In the genomic region with DNA sequence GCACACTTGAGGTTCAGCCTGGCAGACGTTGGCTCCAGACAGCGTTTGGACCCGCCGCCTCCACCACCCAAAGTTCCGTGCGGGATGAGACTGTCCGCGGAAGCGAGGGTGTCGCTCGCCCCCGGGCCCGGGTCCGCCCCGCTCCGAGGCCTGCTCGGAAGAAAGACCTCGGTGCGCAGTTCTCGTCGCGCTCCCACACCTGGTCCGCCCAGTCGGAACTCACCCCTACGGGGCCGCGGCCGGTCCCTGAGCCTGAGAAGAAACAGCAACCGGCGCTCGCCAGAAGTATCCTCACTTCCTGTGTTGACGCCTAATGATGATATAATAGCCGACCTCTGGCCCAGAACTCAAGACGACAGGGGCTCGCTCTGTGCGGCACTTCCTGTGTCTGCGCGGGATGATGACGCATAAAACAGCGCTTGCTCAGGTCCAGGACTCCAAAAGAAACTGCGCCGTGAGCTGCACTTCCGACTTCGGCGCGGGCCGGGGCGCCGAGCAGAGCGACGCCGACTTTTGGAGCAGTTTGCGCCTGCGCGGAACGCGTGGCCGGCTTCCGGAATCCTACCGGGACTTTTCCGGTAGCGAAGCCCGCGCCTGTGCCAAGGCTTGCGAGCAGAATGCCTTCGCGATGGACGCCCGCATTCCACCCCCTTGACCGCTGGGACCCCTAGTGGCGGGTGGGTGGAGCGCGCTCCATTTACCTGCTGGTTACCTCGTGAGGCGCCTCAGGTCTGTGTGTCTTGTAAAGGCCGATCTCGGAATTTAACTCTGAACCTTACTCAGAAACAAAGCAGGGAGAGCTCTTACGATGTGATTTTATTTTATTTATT, we compare ENCODE assay signal across 8 cellular contexts. TPM values are rescaled to one million over a fixed set of nuclear protein-coding genes. Genes with fewer than 3 reads are reported as not detected.
DNase-seq lines count a peak whose midpoint lies in the region; ATAC-seq, FAIRE-seq and TF ChIP-seq lines count a peak whose summit lies in the region.
"Not testable (repeated sequence)": the region's sequence is repeated elsewhere in the genome, so short reads cannot be mapped to it uniquely, and the experiment has no call there.

CDK11A (minus strand) TSS at position 323 of the 830 bp plus-strand sequence. CDS start 1,539 bp downstream, outside the sequence.

- H3K9ac ChIP-seq in subcutaneous abdominal adipose tissue (ENCODE audit: low read length in 5 of 5), result peak within 1 kb of the TSS in 4 of 5 donors; percentile 53 to 81 (median 79)

- H3K36me3 ChIP-seq in HAP-1 (replicated peaks) (peaks cover 14% of the 10 kb centered on the region), MG63 (peaks cover 15% of the 10 kb centered on the region), neuron (ENCODE audit: insufficient read depth, low read length) (peaks cover 13% of the 10 kb centered on the region), subcutaneous abdominal adipose tissue (ENCODE audit: control insufficient read depth in 5 of 5, insufficient read depth in 5 of 5, low read length in 5 of 5) (peaks cover 4 to 19% (median 12%) of the 10 kb centered on the region in 5 donors)

- H3K4me3 ChIP-seq in HAP-1 (peak within 1 kb of the TSS; percentile 97), MG63 (peak within 1 kb of the TSS; percentile 97), neuron (ENCODE audit: low read length) (peak within 1 kb of the TSS; percentile 82), subcutaneous abdominal adipose tissue (ENCODE audit: low read depth in 1 of 5, low read length in 5 of 5) (peak within 1 kb of the TSS; percentile 64 to 74 (median 69))

- H3K27ac ChIP-seq in foreskin keratinocyte, result not testable (repeated sequence)
- peak within 1 kb of the TSS; percentile 81 for H3K27ac ChIP-seq in subcutaneous abdominal adipose tissue (ENCODE audit: low read depth, low read length)

- DNase-seq in HAP-1 (ENCODE audit: low spot score in 2 of 2), result peak; percentile 96 to 97
- peak; percentile 99 for DNase-seq in MG63
- DNase-seq in SIG-M5 treated with dmso at 0.1 percent for 504 hours (lab: John Stamatoyannopoulos, UW; ENCODE audit: unreplicated experiment), result peak; percentile 97
- peak; percentile 98 for DNase-seq in activated gamma-delta T cell treated with Interleukin-2 at 50 U/mL for 16 hours
- DNase-seq in foreskin keratinocyte, result peak; percentile 97 to 99

- not testable (repeated sequence) for H3K4me1 ChIP-seq in HAP-1; foreskin keratinocyte; neuron (ENCODE audit: insufficient read depth, low read length)
- peaks cover 0 to 10% (median 8%) of the 10 kb centered on the region in 5 donors for H3K4me1 ChIP-seq in subcutaneous abdominal adipose tissue (ENCODE audit: control insufficient read depth in 5 of 5, insufficient read depth in 5 of 5, low read length in 5 of 5)

- ATAC-seq in foreskin keratinocyte, result peak; percentile 90

- not testable (repeated sequence) for H3K9me3 ChIP-seq in HAP-1; MG63; neuron (ENCODE audit: low read length); subcutaneous abdominal adipose tissue (ENCODE audit: control insufficient read depth in 5 of 5, low read length in 5 of 5)

- FAIRE-seq in G401.6 (lab: Jason Lieb, UNC), result peak; percentile 97

- H2AFZ ChIP-seq in neuron (ENCODE audit: low read depth, low read length), result not testable (repeated sequence)

- not testable (repeated sequence) for H3K27me3 ChIP-seq in HAP-1 (ENCODE audit: low read depth); MG63; foreskin keratinocyte; neuron (ENCODE audit: insufficient read depth, low read length); subcutaneous abdominal adipose tissue (ENCODE audit: control insufficient read depth in 5 of 5, insufficient read depth in 4 of 5, low read length in 5 of 5)

- in situ Hi-C loops in HAP-1 (cut with MboI; ENCODE audit: low sequenced_read_pairs), result not testable (repeated sequence)

- peak; percentile 50 for TF ChIP-seq CTCF in foreskin keratinocyte (conservative IDR thresholded peaks at IDR 0.05)

RNA-seq across cellular contexts. Expression of gene CDK11A, which starts in this region (rescaled TPM):
- total RNA-seq in MG63 (2014; rRNA removed; shearing (Covaris generic); ENCODE audit: low replicate concordance), result 9.6 and 11.1 TPM in 2 replicates
- total RNA-seq in foreskin keratinocyte, result 9.8 and 19.5 TPM in 2 replicates
- polyA plus RNA-seq in foreskin keratinocyte, result 13.0 and 25.8 TPM in 2 replicates
